ENCODE assay signal across 8 cellular contexts in genomic region chr19:55216461-55217198, GRCh38. TPM values are rescaled to one million over a fixed set of nuclear protein-coding genes. Genes with fewer than 3 reads are reported as not detected.
DNase-seq lines count a peak whose midpoint lies in the region; ATAC-seq, FAIRE-seq and TF ChIP-seq lines count a peak whose summit lies in the region.

No MANE protein-coding gene starts in this region.

- peak overlapping the region; percentile 98 for H3K27ac Mint-ChIP-seq in astrocyte (ENCODE audit: unreplicated experiment)

- peak overlapping the region; percentile 13 for H2AFZ ChIP-seq in astrocyte (ENCODE audit: low read depth, low read length)
- peak overlapping the region; percentile 40 for H2AFZ ChIP-seq in trophoblast cell (ENCODE audit: insufficient read depth, low read length, poor library complexity)

- H3K4me1 Mint-ChIP-seq in astrocyte (ENCODE audit: low read depth, unreplicated experiment), result peaks cover 8% of the 10 kb centered on the region

- peak overlapping the region; percentile 7 for H2BK120ac ChIP-seq in trophoblast cell (ENCODE audit: insufficient read depth, low read length, poor library complexity)

- in situ Hi-C loops in SK-MEL-5 (cut with HindIII; ENCODE audit: low pct_unique_long_range_greater_than_20kb, low sequenced_read_pairs), result no loop called here

- H3K14ac ChIP-seq in trophoblast cell (ENCODE audit: low read length), result peak overlapping the region; percentile 8

- ATAC-seq in left ventricle myocardium superior, result peak; percentile 92
- no peak for ATAC-seq in HG02763 (IDR thresholded peaks at IDR 0.05; ENCODE audit: unreplicated experiment)
- ATAC-seq in GM21390 (IDR thresholded peaks at IDR 0.05; ENCODE audit: unreplicated experiment), result no peak

- no peak overlapping the region for H3K18ac ChIP-seq in trophoblast cell (ENCODE audit: low read length)

- H4K91ac ChIP-seq in trophoblast cell (ENCODE audit: low read depth, low read length), result no peak overlapping the region

- no peak overlapping the region for H3K4ac ChIP-seq in trophoblast cell (ENCODE audit: low read depth, low read length)

- H3K9me3 ChIP-seq in astrocyte (ENCODE audit: insufficient read depth, low read depth, low read length) (peaks cover 5% of the 10 kb centered on the region), trophoblast cell (ENCODE audit: insufficient read depth, low read depth, low read length) (peaks cover 6% of the 10 kb centered on the region)

- H3K4me3 ChIP-seq in NB4 (ENCODE audit: low read depth, low read length) (peak overlapping the region; percentile 21), astrocyte (ENCODE audit: insufficient read depth, low read depth, low read length) (peak overlapping the region; percentile 47), trophoblast cell (ENCODE audit: low read depth, low read length) (peak overlapping the region; percentile 62)

- H3K36me3 ChIP-seq in astrocyte (ENCODE audit: insufficient read depth, low read length) (no peaks in the 10 kb centered on the region), trophoblast cell (ENCODE audit: control insufficient read depth in 1 of 2, insufficient read depth in 2 of 2, low read length in 2 of 2) (no peaks in the 10 kb centered on the region)

- peak overlapping the region; percentile 86 for H3K4me3 Mint-ChIP-seq in astrocyte (ENCODE audit: unreplicated experiment)

- H2BK5ac ChIP-seq in trophoblast cell (ENCODE audit: low read depth, low read length, poor library complexity), result peak overlapping the region; percentile 4

- no peak overlapping the region for H4K12ac ChIP-seq in trophoblast cell (ENCODE audit: low read depth, low read length)

- H3K27ac ChIP-seq in astrocyte (ENCODE audit: low read depth, low read length) (peak overlapping the region; percentile 59), trophoblast cell (ENCODE audit: low read depth, low read length) (peak overlapping the region; percentile 30)

- no peaks in the 10 kb centered on the region for H3K27me3 ChIP-seq in astrocyte (ENCODE audit: insufficient read depth, low read length)
- no peaks in the 10 kb centered on the region for H3K27me3 ChIP-seq in trophoblast cell (ENCODE audit: insufficient read depth, low read length)

- H3K27me3 Mint-ChIP-seq in astrocyte (ENCODE audit: low read depth, unreplicated experiment), result peaks cover 2% of the 10 kb centered on the region

- H3K4me2 ChIP-seq in astrocyte (ENCODE audit: low read length) (peak overlapping the region; percentile 87), trophoblast cell (ENCODE audit: low read length) (peak overlapping the region; percentile 69)

- H3K23ac ChIP-seq in trophoblast cell (ENCODE audit: low read length), result no peak overlapping the region

- H3K36me3 Mint-ChIP-seq in astrocyte (ENCODE audit: low read depth, unreplicated experiment), result peaks cover 5% of the 10 kb centered on the region

- H4K20me1 ChIP-seq in astrocyte (ENCODE audit: insufficient read depth, low read length), result peaks cover 6% of the 10 kb centered on the region

- peaks cover 3% of the 10 kb centered on the region for H3K79me1 ChIP-seq in trophoblast cell (ENCODE audit: low read length)

- WGBS in trophoblast cell (ENCODE audit: extremely low coverage, insufficient coverage, insufficient read length), result no CpG with 5 or more reads among the region's 36 CpGs

- peak; percentile 50 for FAIRE-seq in astrocyte (lab: Jason Lieb, UNC)

- intact Hi-C loops in left ventricle myocardium superior (cut with micrococcal nuclease), result no loop called here

- TF ChIP-seq POLR2A in NB4 (IDR thresholded peaks at IDR 0.05; ENCODE audit: extremely low read depth, insufficient read length), result no peak

- H3K79me2 ChIP-seq in astrocyte (ENCODE audit: insufficient read depth, low read length) (no peaks in the 10 kb centered on the region), trophoblast cell (ENCODE audit: control insufficient read depth, insufficient read depth, low read length, poor library complexity) (no peaks in the 10 kb centered on the region)

- no peak overlapping the region for H4K8ac ChIP-seq in trophoblast cell (ENCODE audit: low read depth, low read length)

- H3K4me1 ChIP-seq in astrocyte (ENCODE audit: insufficient read depth, low read length), result peaks cover 7% of the 10 kb centered on the region
- H3K4me1 ChIP-seq in trophoblast cell (ENCODE audit: control insufficient read depth in 1 of 2, insufficient read depth in 2 of 2, low read length in 2 of 2), result peaks cover 5 to 6% of the 10 kb centered on the region in 2 experiments

- no peak overlapping the region for H2BK12ac ChIP-seq in trophoblast cell (ENCODE audit: low read length)

- H3K9ac ChIP-seq in astrocyte (ENCODE audit: low read length) (peak overlapping the region; percentile 38), trophoblast cell (ENCODE audit: low read length) (no peak overlapping the region)

- DNase-seq in DMS79 treated with DMSO at 0.1 percent for 48 hours (lab: John Stamatoyannopoulos, UW) (peak; percentile 93), NB4 (ENCODE audit: low read depth) (peak; percentile 92), SK-MEL-5 (ENCODE audit: low read depth, low spot score) (peak; percentile 98), astrocyte (ENCODE audit: low read depth) (peak; percentile 100), left ventricle myocardium superior (peak; percentile 88), trophoblast cell (peak; percentile 94 to 95)

- no peak for TF ChIP-seq CTCF in NB4 (IDR thresholded peaks at IDR 0.05; ENCODE audit: low read depth, low read length)
- no peak for TF ChIP-seq CTCF in astrocyte (IDR thresholded peaks at IDR 0.05; ENCODE audit: insufficient read depth, low read depth, low read length)

- peaks cover 11% of the 10 kb centered on the region for H3K9me3 Mint-ChIP-seq in astrocyte (ENCODE audit: unreplicated experiment)

- H2AK5ac ChIP-seq in trophoblast cell (ENCODE audit: low read length), result no peak overlapping the region

RNA-seq across cellular contexts. Expression of gene PTPRH, which starts 7.3 kb away (rescaled TPM):
- 29.8 and 38.1 TPM in 2 replicates for total RNA-seq in SK-MEL-5 (2014; rRNA removed; shearing (Covaris generic))
- 20.0 and 25.1 TPM in 2 replicates for polyA plus RNA-seq in SK-MEL-5 (2015; cell fraction: cytosol; rRNA removed)
- 35.2 and 39.0 TPM in 2 replicates for polyA plus RNA-seq in SK-MEL-5 (2015; cell fraction: nucleus; rRNA removed)
- total RNA-seq in astrocyte (0.99 and 1.0 TPM in 2 replicates), left ventricle myocardium superior (0.47 TPM)
- polyA plus RNA-seq in trophoblast cell (2013), result 0.11 TPM in 2 replicates

RNA-seq across cellular contexts. Expression of gene TMEM86B, which starts 11.9 kb away (rescaled TPM):
- total RNA-seq in SK-MEL-5 (2014; rRNA removed; shearing (Covaris generic)), result 0.21 and 0.55 TPM in 2 replicates
- 2.8 and 4.1 TPM in 2 replicates for polyA plus RNA-seq in SK-MEL-5 (2015; cell fraction: cytosol; rRNA removed)
- polyA plus RNA-seq in SK-MEL-5 (2015; cell fraction: nucleus; rRNA removed), result 8.9 and 17.0 TPM in 2 replicates
- total RNA-seq in astrocyte (2.7 and 3.9 TPM in 2 replicates), left ventricle myocardium superior (1.9 TPM)
- polyA plus RNA-seq in trophoblast cell (2013), result 1.2 TPM in 2 replicates

RNA-seq across cellular contexts. Expression of gene SYT5, which starts 36.5 kb away (rescaled TPM):
- 0.37 and 1.1 TPM in 2 replicates for total RNA-seq in SK-MEL-5 (2014; rRNA removed; shearing (Covaris generic))
- 1.7 and 3.8 TPM in 2 replicates for polyA plus RNA-seq in SK-MEL-5 (2015; cell fraction: cytosol; rRNA removed)
- 0.73 and 1.6 TPM in 2 replicates for polyA plus RNA-seq in SK-MEL-5 (2015; cell fraction: nucleus; rRNA removed)
- total RNA-seq in astrocyte (1.1 and 1.9 TPM in 2 replicates), left ventricle myocardium superior (not detected)
- polyA plus RNA-seq in trophoblast cell (2013), result 0.08 and 0.11 TPM in 2 replicates

RNA-seq across cellular contexts. Expression of gene PPP6R1, which starts 42.2 kb away (rescaled TPM):
- 33.7 and 44.3 TPM in 2 replicates for total RNA-seq in SK-MEL-5 (2014; rRNA removed; shearing (Covaris generic))
- polyA plus RNA-seq in SK-MEL-5 (2015; cell fraction: cytosol; rRNA removed), result 108 and 119 TPM in 2 replicates
- polyA plus RNA-seq in SK-MEL-5 (2015; cell fraction: nucleus; rRNA removed), result 45.6 and 55.2 TPM in 2 replicates
- total RNA-seq in astrocyte (73.8 and 75.2 TPM in 2 replicates), left ventricle myocardium superior (39.2 TPM)
- polyA plus RNA-seq in trophoblast cell (2013), result 46.5 and 48.3 TPM in 2 replicates

RNA-seq across cellular contexts. Expression of gene DNAAF3, which starts 50.2 kb away (rescaled TPM):
- 2.8 and 3.2 TPM in 2 replicates for total RNA-seq in SK-MEL-5 (2014; rRNA removed; shearing (Covaris generic))
- 4.7 and 7.6 TPM in 2 replicates for polyA plus RNA-seq in SK-MEL-5 (2015; cell fraction: cytosol; rRNA removed)
- polyA plus RNA-seq in SK-MEL-5 (2015; cell fraction: nucleus; rRNA removed), result 13.5 and 25.9 TPM in 2 replicates
- total RNA-seq in astrocyte (1.3 and 1.8 TPM in 2 replicates), left ventricle myocardium superior (0.87 TPM)
- 0.44 and 0.53 TPM in 2 replicates for polyA plus RNA-seq in trophoblast cell (2013)

Comparison
In these comparisons a context has a peak if more than half of its experiments do, and no peak if none do; other contexts are left out.
1. RNA of gene PTPRH, which starts 7.3 kb away (total RNA-seq): 29.8 to 38.1 TPM in SK-MEL-5; 0.99 to 1.0 TPM in astrocyte and 0.47 TPM in left ventricle myocardium superior (single experiment); every median in the first group is over 10 times any median in the second.
2. Peak in every context shown above with its lines, with median percentiles within 50 percentile points of each other: DNase-seq and H3K4me3 ChIP-seq.